ENCODE assay signal across 7 cellular contexts in genomic region chr7:24462984-24463383, GRCh38.
"Had no signal": no experiment of that assay in that cellular context is flagged by ENCODE, and none has a peak within 500 bp of the region (broad histone marks: within the 10 kb centered on the region; RNA-seq: fewer than 3 reads in every experiment).

No MANE protein-coding gene starts in this region.

- H3K27ac ChIP-seq: HL-60 had no signal

- H3K4me2 ChIP-seq: GM23338 had no signal

- ATAC-seq: GM23338, HepG2 had no signal

- H3K4me3 ChIP-seq: GM23338 had no signal

- DNase-seq: H9, HFFc6 had no signal

- FAIRE-seq: H1, H54, HepG2 had no signal

- H2AFZ ChIP-seq: GM23338 had no signal
